Comparison of ENCODE assay signal across 8 cellular contexts in the genomic region with DNA sequence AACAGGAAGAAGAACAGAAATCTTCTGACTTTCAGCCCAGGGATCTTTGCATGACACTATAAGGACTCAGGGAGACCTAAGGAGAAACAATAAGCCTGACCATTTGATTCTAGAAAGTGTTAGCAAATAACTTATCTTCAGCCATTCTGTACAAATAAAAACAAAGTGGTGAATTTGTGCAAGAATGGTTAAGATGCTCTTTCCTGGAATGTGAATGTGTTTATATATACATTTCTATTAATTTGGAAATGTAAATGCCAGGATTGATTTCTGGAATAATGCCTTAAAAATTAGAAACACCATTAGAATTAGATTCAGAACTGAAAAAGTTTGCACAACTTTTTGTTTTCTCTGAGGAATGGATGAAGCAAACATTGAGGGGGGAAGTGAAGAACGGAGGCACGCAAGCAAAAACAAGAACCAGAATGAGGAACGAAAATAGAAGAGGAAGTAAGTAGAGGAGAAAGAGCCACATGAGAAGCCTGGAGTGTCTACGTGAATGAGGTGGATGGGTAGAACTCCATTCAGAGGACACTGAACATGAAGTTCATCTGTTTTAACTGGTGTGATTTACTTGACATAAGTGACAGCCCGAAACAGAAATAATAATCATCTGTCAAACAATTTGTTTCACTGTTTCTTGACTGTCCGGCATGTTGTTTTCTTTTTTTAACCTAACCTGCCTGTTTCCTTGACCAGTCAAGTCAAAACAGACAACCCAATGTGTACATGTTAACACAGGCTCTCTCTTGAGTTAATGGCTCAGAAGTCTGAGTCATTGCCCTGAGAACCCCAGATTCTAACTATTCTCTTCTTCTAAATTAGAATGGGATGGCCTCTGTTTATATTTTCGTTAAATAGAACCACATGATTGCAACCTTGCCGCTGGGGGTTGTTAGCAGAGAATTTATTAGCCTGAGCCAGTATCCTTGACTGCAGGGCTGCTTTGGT.
DNase-seq lines count a peak whose midpoint lies in the region; ATAC-seq, FAIRE-seq and TF ChIP-seq lines count a peak whose summit lies in the region.

No MANE protein-coding gene starts in this region.

- DNase-seq in AML-193 (lab: John Stamatoyannopoulos, UW) (peak; percentile 89 to 93), choroid plexus epithelial cell (ENCODE audit: low read depth) (peak; percentile 14), NCI-H226 (no peak), kidney glomerular epithelial cell (lab: John Stamatoyannopoulos, UW) (no peak), HTR-8/SVneo (ENCODE audit: insufficient read length, low spot score) (no peak), NCI-H524 treated with DMSO at 0.1 percent for 48 hours (lab: John Stamatoyannopoulos, UW) (no peak)

- peak; percentile 77 for ATAC-seq in GM19395 (IDR thresholded peaks at IDR 0.05; ENCODE audit: unreplicated experiment)
- peak; percentile 80 for ATAC-seq in HG03342 (IDR thresholded peaks at IDR 0.05; ENCODE audit: unreplicated experiment)

- FAIRE-seq in HTR-8/SVneo (lab: Jason Lieb, UNC): no peak

- no peak overlapping the region for H3K4me3 ChIP-seq in choroid plexus epithelial cell (ENCODE audit: low read depth, low read length)

- TF ChIP-seq CTCF in choroid plexus epithelial cell (conservative IDR thresholded peaks at IDR 0.05; ENCODE audit: low read depth, low read length): no peak

Comparison
In these comparisons a context has a peak if more than half of its experiments do, and no peak if none do; other contexts are left out.
1. DNase-seq: peak in AML-193 (2 of 2) and choroid plexus epithelial cell (single experiment); none in NCI-H226 (single experiment), kidney glomerular epithelial cell (single experiment), HTR-8/SVneo (single experiment) and NCI-H524 treated with DMSO at 0.1 percent for 48 hours (single experiment).